29 cellular contexts compared by ENCODE assay signal in genomic region chr16:56181401-56181800, GRCh38.
"Had no signal": no experiment of that assay in that cellular context is flagged by ENCODE, and none has a peak within 500 bp of the region (broad histone marks: within the 10 kb centered on the region; RNA-seq: fewer than 3 reads in every experiment).

No MANE protein-coding gene starts in this region.

- DNase-seq: stimulated activated CD4-positive, alpha-beta T cell treated with anti-CD3 and anti-CD28 coated beads, Interleukin-2, amount 100 ng/mL, for 48 hours; stimulated activated CD4-positive, alpha-beta T cell treated with anti-CD3 and anti-CD28 coated beads, Interleukin-4, amount 100 ng/mL, for 1 hour; stimulated activated CD4-positive, alpha-beta T cell treated with anti-CD3 and anti-CD28 coated beads, Interleukin-4, amount 100 ng/mL, for 24 hours; stimulated activated CD4-positive, alpha-beta T cell treated with anti-CD3 and anti-CD28 coated beads, Interleukin-4, amount 100 ng/mL, for 4 hours; stimulated activated CD8-positive, alpha-beta memory T cell treated with anti-CD3 and anti-CD28 coated beads, Interleukin-4, amount 100 ng/mL, for 48 hours; stimulated activated naive B cell treated with anti-CD40 and anti-IgM and Interleukin-4, amounts not matched to agents 10 μg/mL and 1 μg/mL and 100 μg/mL, for 72 hours; stimulated activated naive CD4-positive, alpha-beta T cell; stimulated activated naive CD4-positive, alpha-beta T cell treated with Interleukin-2 at 50 U/mL for 16 hours; stimulated activated naive CD8-positive, alpha-beta T cell treated with anti-CD3 and anti-CD28 coated beads, Interleukin-15, amount 100 ng/mL, for 72 hours; stimulated activated naive CD8-positive, alpha-beta T cell treated with anti-CD3 and anti-CD28 coated beads, Interleukin-15, Interleukin-2, amounts not matched to agents 100 U/mL and 50 U/mL, for 24 hours; stomach; substantia nigra; testis; thyroid gland; tibial artery; transverse colon; trophoblast cell; upper lobe of left lung; upper lobe of right lung; uterus had no signal

- H3K36me3 ChIP-seq: stomach, suprapubic skin, thoracic aorta, thyroid gland, tibial artery, tibial nerve, transverse colon, upper lobe of left lung, upper lobe of right lung, uterus, vagina had no signal

- H3K4me1 ChIP-seq: stomach, suprapubic skin, testis, thyroid gland, tibial artery, tibial nerve, transverse colon, upper lobe of left lung, upper lobe of right lung, uterus, vagina had no signal

- H3K27me3 ChIP-seq: stomach, suprapubic skin, testis, thyroid gland, tibial artery, tibial nerve, transverse colon, upper lobe of left lung, upper lobe of right lung, uterus, vagina had no signal

- H3K4me3 ChIP-seq: stomach, suprapubic skin, testis, thoracic aorta, thyroid gland, tibial artery, tibial nerve, transverse colon, upper lobe of left lung, upper lobe of right lung, uterus, vagina had no signal

- H3K27ac ChIP-seq: stomach, suprapubic skin, testis, thoracic aorta, thyroid gland, tibial artery, tibial nerve, transverse colon, upper lobe of left lung, upper lobe of right lung, uterus, vagina had no signal

- H3K36me3 Mint-ChIP-seq: stimulated activated effector memory CD8-positive, alpha-beta T cell treated with anti-CD3 and anti-CD28 coated beads, Interleukin-12 subunit alpha, Interleukin-12 subunit beta, amount 100 ng/mL, for 72 hours; stimulated activated memory B cell treated with anti-CD40 and anti-IgM and Interleukin-4, amounts not matched to agents 10 μg/mL and 1 μg/mL and 100 μg/mL, for 72 hours; stimulated activated naive B cell treated with anti-CD40 and anti-IgM and Interleukin-4, amounts not matched to agents 10 μg/mL and 1 μg/mL and 100 μg/mL, for 72 hours; type B pancreatic cell had no signal

- ATAC-seq: stimulated activated effector memory CD8-positive, alpha-beta T cell treated with anti-CD3 and anti-CD28 coated beads, Interleukin-12 subunit alpha, Interleukin-12 subunit beta, amount 100 ng/mL, for 72 hours; stimulated activated memory B cell treated with anti-CD40 and anti-IgM and Interleukin-4, amounts not matched to agents 10 μg/mL and 1 μg/mL and 100 μg/mL, for 72 hours; stimulated activated naive B cell treated with anti-CD40 and anti-IgM and Interleukin-4, amounts not matched to agents 10 μg/mL and 1 μg/mL and 100 μg/mL, for 72 hours; stimulated activated naive CD8-positive, alpha-beta T cell treated with anti-CD3 and anti-CD28 coated beads, Interleukin-15, amount 100 ng/mL, for 72 hours; stimulated activated naive CD8-positive, alpha-beta T cell treated with anti-CD3 and anti-CD28 coated beads, Interleukin-15, Interleukin-2, amounts not matched to agents 100 U/mL and 50 U/mL, for 24 hours; upper lobe of right lung had no signal

- H3K4me3 Mint-ChIP-seq: stimulated activated effector memory CD8-positive, alpha-beta T cell treated with anti-CD3 and anti-CD28 coated beads, Interleukin-12 subunit alpha, Interleukin-12 subunit beta, amount 100 ng/mL, for 72 hours; stimulated activated memory B cell treated with anti-CD40 and anti-IgM and Interleukin-4, amounts not matched to agents 10 μg/mL and 1 μg/mL and 100 μg/mL, for 72 hours; stimulated activated naive B cell treated with anti-CD40 and anti-IgM and Interleukin-4, amounts not matched to agents 10 μg/mL and 1 μg/mL and 100 μg/mL, for 72 hours; stimulated activated naive CD8-positive, alpha-beta T cell treated with anti-CD3 and anti-CD28 coated beads, Interleukin-15, amount 100 ng/mL, for 72 hours; stimulated activated naive CD8-positive, alpha-beta T cell treated with anti-CD3 and anti-CD28 coated beads, Interleukin-15, Interleukin-2, amounts not matched to agents 100 ng/mL and 50 ng/mL, for 24 hours; type B pancreatic cell had no signal

- FAIRE-seq: urothelium cell line had no signal

- H3K27ac Mint-ChIP-seq: stimulated activated effector memory CD8-positive, alpha-beta T cell treated with anti-CD3 and anti-CD28 coated beads, Interleukin-12 subunit alpha, Interleukin-12 subunit beta, amount 100 ng/mL, for 72 hours; stimulated activated memory B cell treated with anti-CD40 and anti-IgM and Interleukin-4, amounts not matched to agents 10 μg/mL and 1 μg/mL and 100 μg/mL, for 72 hours; stimulated activated naive B cell treated with anti-CD40 and anti-IgM and Interleukin-4, amounts not matched to agents 10 μg/mL and 1 μg/mL and 100 μg/mL, for 72 hours; stimulated activated naive CD8-positive, alpha-beta T cell treated with anti-CD3 and anti-CD28 coated beads, Interleukin-15, amount 100 ng/mL, for 72 hours; stimulated activated naive CD8-positive, alpha-beta T cell treated with anti-CD3 and anti-CD28 coated beads, Interleukin-15, Interleukin-2, amounts not matched to agents 100 ng/mL and 50 ng/mL, for 24 hours; type B pancreatic cell had no signal

- H3K4me1 Mint-ChIP-seq: stimulated activated effector memory CD8-positive, alpha-beta T cell treated with anti-CD3 and anti-CD28 coated beads, Interleukin-12 subunit alpha, Interleukin-12 subunit beta, amount 100 ng/mL, for 72 hours; stimulated activated memory B cell treated with anti-CD40 and anti-IgM and Interleukin-4, amounts not matched to agents 10 μg/mL and 1 μg/mL and 100 μg/mL, for 72 hours; stimulated activated naive B cell treated with anti-CD40 and anti-IgM and Interleukin-4, amounts not matched to agents 10 μg/mL and 1 μg/mL and 100 μg/mL, for 72 hours; stimulated activated naive CD8-positive, alpha-beta T cell treated with anti-CD3 and anti-CD28 coated beads, Interleukin-15, amount 100 ng/mL, for 72 hours had no signal

- H3K9me3 ChIP-seq: testis, thyroid gland, upper lobe of right lung, uterus, vagina had no signal
